ENCODE assay signal across 8 cellular contexts in the genomic region with DNA sequence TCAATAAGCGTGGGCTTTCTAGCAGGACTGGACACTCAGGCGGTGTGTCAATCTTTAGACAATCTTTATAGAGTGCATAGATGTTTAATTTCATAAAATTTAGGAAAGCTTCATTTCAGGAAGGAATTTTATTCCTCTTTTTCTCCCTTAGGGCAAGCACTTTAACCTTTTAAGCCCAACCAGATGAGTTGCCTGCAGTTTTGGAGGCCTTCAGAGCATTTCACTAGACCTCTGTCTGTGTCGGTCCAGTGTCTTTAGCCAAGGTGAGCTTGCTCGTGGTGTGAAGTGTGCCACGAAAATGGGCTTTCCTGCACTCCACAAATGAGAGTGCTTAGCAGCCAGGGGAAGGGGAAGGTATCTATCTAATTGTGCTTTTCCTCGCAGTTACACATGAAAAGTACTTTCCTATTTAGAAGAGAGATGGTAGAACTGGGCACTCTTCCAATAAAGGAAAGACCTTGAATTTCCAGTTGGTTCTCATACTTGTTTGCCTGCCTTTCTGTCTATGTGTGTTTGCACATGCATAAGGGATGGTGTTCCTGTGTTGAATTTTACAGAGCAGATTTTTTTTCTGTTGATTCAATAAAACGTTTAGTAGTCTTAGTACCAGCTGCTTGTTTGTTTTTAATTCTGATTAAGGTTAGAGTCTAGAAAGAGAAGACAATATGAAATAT. TPM values are rescaled to one million over a fixed set of nuclear protein-coding genes. Genes with fewer than 3 reads are reported as not detected.
DNase-seq lines count a peak whose midpoint lies in the region; ATAC-seq and TF ChIP-seq lines count a peak whose summit lies in the region.

No MANE protein-coding gene starts in this region.

- POLR2A ChIA-PET in WTC11 (lab: Charles Lee), result no interaction called here

- H3K4me1 ChIP-seq in tibial artery, result peaks cover 0 to 10% (median 4%) of the 10 kb centered on the region in 4 donors

- no peak for TF ChIP-seq POLR2A in GM18505 (IDR thresholded peaks at IDR 0.05; ENCODE audit: borderline replicate concordance, extremely low read depth, insufficient read depth, insufficient read length)

- no peak for ATAC-seq in WTC11
- no peak for ATAC-seq in HG03460 (IDR thresholded peaks at IDR 0.05; ENCODE audit: unreplicated experiment)
- no peak for ATAC-seq in GM18505 (IDR thresholded peaks at IDR 0.05; ENCODE audit: unreplicated experiment)

- H3K4me3 Mint-ChIP-seq in activated naive CD4-positive, alpha-beta T cell treated with anti-CD3 and anti-CD28 coated beads, Interleukin-2, amount 10 ng/mL, durations not matched to agents 7 days and 5 days, result peak overlapping the region; percentile 79
- H3K4me3 Mint-ChIP-seq in WTC11, result peak overlapping the region; percentile 96
- H3K4me3 Mint-ChIP-seq in immature natural killer cell, result peak overlapping the region in 3 of 5 donors; percentile 77 to 88 (median 81)

- peaks cover 0 to 5% (median 0%) of the 10 kb centered on the region in 3 donors for H3K36me3 ChIP-seq in tibial artery

- peaks cover 12% of the 10 kb centered on the region for H3K9me3 Mint-ChIP-seq in activated naive CD4-positive, alpha-beta T cell treated with anti-CD3 and anti-CD28 coated beads, Interleukin-2, amount 10 ng/mL, durations not matched to agents 7 days and 5 days
- H3K9me3 Mint-ChIP-seq in WTC11, result peaks cover 11% of the 10 kb centered on the region
- H3K9me3 Mint-ChIP-seq in immature natural killer cell, result peaks cover 4 to 45% (median 12%) of the 10 kb centered on the region in 6 donors

- intact Hi-C loops in tibial artery (cut with DNase I; ENCODE audit: low total_unique reads), result no loop called here

- peaks cover 15% of the 10 kb centered on the region for H3K4me1 Mint-ChIP-seq in activated naive CD4-positive, alpha-beta T cell treated with anti-CD3 and anti-CD28 coated beads, Interleukin-2, amount 10 ng/mL, durations not matched to agents 7 days and 5 days
- peaks cover 9% of the 10 kb centered on the region for H3K4me1 Mint-ChIP-seq in WTC11
- H3K4me1 Mint-ChIP-seq in immature natural killer cell, result peaks cover 10 to 12% of the 10 kb centered on the region in 2 donors

- no peak for DNase-seq in activated naive CD4-positive, alpha-beta T cell treated with anti-CD3 and anti-CD28 coated beads, Interleukin-2, amount 10 ng/mL, durations not matched to agents 7 days and 5 days
- DNase-seq in activated naive CD4-positive, alpha-beta T cell treated with Interleukin-2 at 50 U/mL for 16 hours, result no peak
- DNase-seq in WTC11 (ENCODE audit: low spot score) (no peak), immature natural killer cell (no peak), tibial artery (no peak)
- DNase-seq in activated CD8-positive, alpha-beta memory T cell treated with anti-CD3 and anti-CD28 coated beads for 24 hours, result no peak

- H3K9me3 ChIP-seq in tibial artery, result no peaks in the 10 kb centered on the region

- peak overlapping the region; percentile 89 for H3K27ac Mint-ChIP-seq in activated naive CD4-positive, alpha-beta T cell treated with anti-CD3 and anti-CD28 coated beads, Interleukin-2, amount 10 ng/mL, durations not matched to agents 7 days and 5 days
- H3K27ac Mint-ChIP-seq in WTC11, result no peak overlapping the region
- no peak overlapping the region for H3K27ac Mint-ChIP-seq in immature natural killer cell

- H3K4me3 ChIP-seq in tibial artery, result peak overlapping the region; percentile 56 to 64

- H3K36me3 Mint-ChIP-seq in activated naive CD4-positive, alpha-beta T cell treated with anti-CD3 and anti-CD28 coated beads, Interleukin-2, amount 10 ng/mL, durations not matched to agents 7 days and 5 days, result peaks cover 9% of the 10 kb centered on the region
- H3K36me3 Mint-ChIP-seq in WTC11, result peaks cover 2% of the 10 kb centered on the region; the same call in 1 of the 2 replicates
- peaks cover 0 to 4% (median 0%) of the 10 kb centered on the region in 3 donors for H3K36me3 Mint-ChIP-seq in immature natural killer cell

- CTCF ChIA-PET in activated naive CD4-positive, alpha-beta T cell treated with anti-CD3 and anti-CD28 coated beads, Interleukin-2, amount 10 ng/mL, durations not matched to agents 7 days and 5 days (lab: Charles Lee), result no interaction called here
- CTCF ChIA-PET in WTC11 (lab: Charles Lee), result interaction anchor here (0.9 kb wide), 1 partner anchor 150 kb away, joined by 3 read pairs; no protein-coding TSS in a partner anchor

- no peak overlapping the region for H3K27ac ChIP-seq in tibial artery

- peaks cover 15% of the 10 kb centered on the region for H3K27me3 Mint-ChIP-seq in activated naive CD4-positive, alpha-beta T cell treated with anti-CD3 and anti-CD28 coated beads, Interleukin-2, amount 10 ng/mL, durations not matched to agents 7 days and 5 days
- peaks cover 14% of the 10 kb centered on the region for H3K27me3 Mint-ChIP-seq in WTC11 (ENCODE audit: low read depth)
- peaks cover 2 to 3% (median 3%) of the 10 kb centered on the region in 3 donors for H3K27me3 Mint-ChIP-seq in immature natural killer cell (ENCODE audit: low read depth in 3 of 3)

- TF ChIP-seq CTCF in WTC11 (IDR thresholded peaks at IDR 0.05) (no peak), tibial artery (IDR thresholded peaks at IDR 0.05) (no peak)

- H3K27me3 ChIP-seq in tibial artery, result no peaks in the 10 kb centered on the region

TF ChIP-seq in WTC11, 78 proteins besides CTCF, POLR2A, EP300 and RAD21:
- no peak for TF ChIP-seq FOXK1 (CRISPR knock-in tag; IDR thresholded peaks at IDR 0.05)
- TF ChIP-seq NR1H2 (CRISPR knock-in tag; IDR thresholded peaks at IDR 0.05), result no peak
- TF ChIP-seq, protein P1, sequence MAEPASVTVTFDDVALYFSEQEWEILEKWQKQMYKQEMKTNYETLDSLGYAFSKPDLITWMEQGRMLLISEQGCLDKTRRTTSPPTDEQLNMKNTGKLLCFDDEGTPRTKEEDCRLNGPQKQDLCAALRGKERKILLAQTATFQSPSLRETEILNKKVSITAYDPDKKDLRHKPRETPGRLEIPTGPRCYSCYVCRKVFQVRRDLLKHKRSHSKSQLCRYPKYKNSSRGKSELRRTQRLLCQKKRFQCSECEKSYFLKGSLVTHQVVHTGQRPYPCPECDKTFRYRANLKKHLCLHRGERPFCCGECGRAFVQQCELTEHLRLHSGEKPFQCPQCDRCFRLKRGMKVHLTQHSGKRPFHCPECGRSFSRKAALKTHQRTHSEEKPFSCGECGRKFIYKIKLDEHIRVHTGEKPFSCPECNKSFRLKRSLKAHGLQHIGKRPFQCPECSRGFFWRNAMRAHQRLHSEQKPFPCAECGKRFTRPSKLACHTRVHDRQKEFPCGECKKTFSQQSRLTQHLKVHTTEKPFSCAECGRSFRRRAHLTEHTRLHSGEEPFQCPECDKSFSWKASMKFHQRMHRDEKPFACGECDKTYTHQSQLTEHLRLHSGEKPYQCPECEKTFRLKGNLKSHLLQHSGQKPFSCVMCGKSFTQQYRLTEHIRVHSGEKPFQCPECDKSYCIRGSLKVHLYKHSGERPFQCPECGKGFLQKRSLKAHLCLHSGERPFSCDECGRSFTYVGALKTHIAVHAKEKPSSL (CRISPR knock-in tag; conservative IDR thresholded peaks at IDR 0.05), result no peak
- TF ChIP-seq, protein P2, sequence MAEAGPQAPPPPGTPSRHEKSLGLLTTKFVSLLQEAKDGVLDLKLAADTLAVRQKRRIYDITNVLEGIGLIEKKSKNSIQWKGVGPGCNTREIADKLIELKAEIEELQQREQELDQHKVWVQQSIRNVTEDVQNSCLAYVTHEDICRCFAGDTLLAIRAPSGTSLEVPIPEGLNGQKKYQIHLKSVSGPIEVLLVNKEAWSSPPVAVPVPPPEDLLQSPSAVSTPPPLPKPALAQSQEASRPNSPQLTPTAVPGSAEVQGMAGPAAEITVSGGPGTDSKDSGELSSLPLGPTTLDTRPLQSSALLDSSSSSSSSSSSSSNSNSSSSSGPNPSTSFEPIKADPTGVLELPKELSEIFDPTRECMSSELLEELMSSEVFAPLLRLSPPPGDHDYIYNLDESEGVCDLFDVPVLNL (CRISPR knock-in tag; IDR thresholded peaks at IDR 0.05; ENCODE audit: borderline replicate concordance, low read depth), result no peak
- TF ChIP-seq MYBL2 (CRISPR knock-in tag; IDR thresholded peaks at IDR 0.05), result no peak
- no peak for TF ChIP-seq ZNF317 (CRISPR knock-in tag; IDR thresholded peaks at IDR 0.05; ENCODE audit: borderline replicate concordance, low read depth)
- TF ChIP-seq ZNF416 (CRISPR knock-in tag; IDR thresholded peaks at IDR 0.05), result no peak
- TF ChIP-seq, protein P3, sequence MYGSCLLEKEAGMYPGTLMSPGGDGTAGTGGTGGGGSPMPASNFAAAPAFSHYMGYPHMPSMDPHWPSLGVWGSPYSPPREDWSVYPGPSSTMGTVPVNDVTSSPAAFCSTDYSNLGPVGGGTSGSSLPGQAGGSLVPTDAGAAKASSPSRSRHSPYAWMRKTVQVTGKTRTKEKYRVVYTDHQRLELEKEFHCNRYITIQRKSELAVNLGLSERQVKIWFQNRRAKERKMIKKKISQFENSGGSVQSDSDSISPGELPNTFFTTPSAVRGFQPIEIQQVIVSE (CRISPR knock-in tag; IDR thresholded peaks at IDR 0.05; ENCODE audit: borderline replicate concordance), result no peak
- TF ChIP-seq SMAD4 (CRISPR knock-in tag; IDR thresholded peaks at IDR 0.05), result no peak
- TF ChIP-seq, protein P4, sequence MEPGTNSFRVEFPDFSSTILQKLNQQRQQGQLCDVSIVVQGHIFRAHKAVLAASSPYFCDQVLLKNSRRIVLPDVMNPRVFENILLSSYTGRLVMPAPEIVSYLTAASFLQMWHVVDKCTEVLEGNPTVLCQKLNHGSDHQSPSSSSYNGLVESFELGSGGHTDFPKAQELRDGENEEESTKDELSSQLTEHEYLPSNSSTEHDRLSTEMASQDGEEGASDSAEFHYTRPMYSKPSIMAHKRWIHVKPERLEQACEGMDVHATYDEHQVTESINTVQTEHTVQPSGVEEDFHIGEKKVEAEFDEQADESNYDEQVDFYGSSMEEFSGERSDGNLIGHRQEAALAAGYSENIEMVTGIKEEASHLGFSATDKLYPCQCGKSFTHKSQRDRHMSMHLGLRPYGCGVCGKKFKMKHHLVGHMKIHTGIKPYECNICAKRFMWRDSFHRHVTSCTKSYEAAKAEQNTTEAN (CRISPR knock-in tag; IDR thresholded peaks at IDR 0.05), result no peak
- TF ChIP-seq JAZF1 (CRISPR knock-in tag; IDR thresholded peaks at IDR 0.05), result no peak

RNA-seq across cellular contexts. Expression of a gene that starts 53.6 kb away (rescaled TPM):
- not detected in 3 replicates for total RNA-seq in WTC11 (2021)
- polyA plus RNA-seq in immature natural killer cell, result not detected
